ENCODE assay signal across 8 cellular contexts in genomic region chr17:83050651-83051422, GRCh38. TPM values are rescaled to one million over a fixed set of nuclear protein-coding genes. Genes with fewer than 3 reads are reported as not detected.
DNase-seq lines count a peak whose midpoint lies in the region; ATAC-seq and TF ChIP-seq lines count a peak whose summit lies in the region.

No MANE protein-coding gene starts in this region.

- peak overlapping the region; percentile 85 for H3K9ac ChIP-seq in HUES64 (ENCODE audit: low read depth, low read length)

- POLR2A ChIA-PET in BJ (lab: Charles Lee) = no interaction called here

- H3K9me3 Mint-ChIP-seq in type B pancreatic cell = peaks cover 4% of the 10 kb centered on the region

- DNase-seq in BJ (ENCODE audit: low read depth) (no peak), body of pancreas (peak; percentile 64 to 74 (median 66)), lower lobe of right lung (no peak), type B pancreatic cell (ENCODE audit: extremely low spot score, unreplicated experiment) (no peak), superior temporal gyrus (ENCODE audit: extremely low spot score) (no peak)

- H3K27ac ChIP-seq in HUES64 (ENCODE audit: low read depth, low read length) = no peak overlapping the region
- peak overlapping the region; percentile 74 to 96 (median 89) for H3K27ac ChIP-seq in body of pancreas
- peak overlapping the region; percentile 87 for H3K27ac ChIP-seq in lower lobe of right lung

- H3K27ac Mint-ChIP-seq in type B pancreatic cell = peak overlapping the region; percentile 69

- H3K4me1 Mint-ChIP-seq in type B pancreatic cell (ENCODE audit: unreplicated experiment) = peaks cover 4% of the 10 kb centered on the region

- H3K4me3 ChIP-seq in BJ (ENCODE audit: low read depth, low read length) (peak overlapping the region; percentile 82), HUES64 (ENCODE audit: low read length) (peak overlapping the region; percentile 76), body of pancreas (peak overlapping the region; percentile 65 to 70), lower lobe of right lung (peak overlapping the region; percentile 78)

- H3K4me1 ChIP-seq in HUES64 (ENCODE audit: insufficient read depth, low read length) (peaks cover 3% of the 10 kb centered on the region; the same call in 1 of the 2 replicates), body of pancreas (peaks cover 18% of the 10 kb centered on the region), lower lobe of right lung (peaks cover 30% of the 10 kb centered on the region)

- ATAC-seq in body of pancreas (no peak), lower lobe of right lung (peak; percentile 12 to 36), GM18858 (IDR thresholded peaks at IDR 0.05; ENCODE audit: unreplicated experiment) (no peak), HG02870 (IDR thresholded peaks at IDR 0.05; ENCODE audit: unreplicated experiment) (no peak)

- peaks cover 3% of the 10 kb centered on the region for H3K27me3 Mint-ChIP-seq in type B pancreatic cell

- intact Hi-C loops in body of pancreas (cut with DNase I) = no loop called here
- intact Hi-C loops in lower lobe of right lung (cut with DNase I) = no loop called here

- no peak for TF ChIP-seq POLR2A in body of pancreas (IDR thresholded peaks at IDR 0.05)

- CTCF ChIA-PET in BJ (lab: Yijun Ruan, JAX) = no interaction called here

- H3K36me3 ChIP-seq in BJ (ENCODE audit: control insufficient read depth, insufficient read depth, low read length) (no peaks in the 10 kb centered on the region), HUES64 (ENCODE audit: insufficient read depth, low read length) (peaks cover 19% of the 10 kb centered on the region), body of pancreas (replicated peaks in 1 of 2; ENCODE audit: insufficient read depth in 1 of 2, low read depth in 2 of 2) (no peaks in the 10 kb centered on the region), lower lobe of right lung (no peaks in the 10 kb centered on the region)

- peak overlapping the region; percentile 88 for H3K4me3 Mint-ChIP-seq in type B pancreatic cell

- 0 out of 2 replicates have a peak, but pooled peaks cover 3% of the 10 kb centered on the region for H3K9me3 ChIP-seq in HUES64 (ENCODE audit: insufficient read depth, low read depth, low read length)
- H3K9me3 ChIP-seq in body of pancreas = no peaks in the 10 kb centered on the region
- H3K9me3 ChIP-seq in lower lobe of right lung = no peaks in the 10 kb centered on the region

- peaks cover 13% of the 10 kb centered on the region for H3K36me3 Mint-ChIP-seq in type B pancreatic cell

- 46% methylated on average over 57 of the region's 57 CpGs for WGBS in HUES64
- 14 to 22% methylated on average over 24 to 55 of the region's 57 CpGs for WGBS in body of pancreas, 2 donors

- H3K27me3 ChIP-seq in BJ (ENCODE audit: control insufficient read depth, insufficient read depth, low read length) (no peaks in the 10 kb centered on the region), HUES64 (ENCODE audit: insufficient read depth, low read length) (0 out of 2 replicates have a peak, but pooled peaks cover 3% of the 10 kb centered on the region), body of pancreas (no peaks in the 10 kb centered on the region), lower lobe of right lung (ENCODE audit: low read depth) (no peaks in the 10 kb centered on the region)

- TF ChIP-seq CTCF in BJ (IDR thresholded peaks at IDR 0.05; ENCODE audit: insufficient read depth, low read depth, low read length) = no peak
- TF ChIP-seq CTCF in body of pancreas (IDR thresholded peaks at IDR 0.05) = peak in 1 of 7 experiments; percentile 22
- no peak for TF ChIP-seq CTCF in lower lobe of right lung (IDR thresholded peaks at IDR 0.05)
- TF ChIP-seq CTCF in type B pancreatic cell (conservative IDR thresholded peaks at IDR 0.05) = no peak

RNA-seq across cellular contexts. Expression of gene METRNL, which starts 28.6 kb away (rescaled TPM):
- 31.2 and 63.2 TPM in 2 replicates for polyA plus RNA-seq in BJ (2011; rRNA removed)
- 24.7 and 26.0 TPM in 2 replicates for polyA minus RNA-seq in BJ (2011; rRNA and poly(A)+ RNA removed)
- polyA plus RNA-seq in HUES64 (2013, experiment 1 of 2) = 4.5 TPM
- 7.5 TPM for polyA plus RNA-seq in HUES64 (2013, experiment 2 of 2)
- total RNA-seq in body of pancreas (10 to 100 TPM; 21.3 to 26.4 TPM), lower lobe of right lung (59.8 TPM), type B pancreatic cell (ENCODE audit: low replicate concordance) (76.2 and 145 TPM in 2 replicates)

Comparison
In these comparisons a context has a peak if more than half of its experiments do, and no peak if none do; other contexts are left out.
1. DNase-seq: peak in body of pancreas (4 of 4); none in BJ (single experiment), lower lobe of right lung (single experiment), type B pancreatic cell (single experiment) and superior temporal gyrus (single experiment).
2. ATAC-seq: peak in lower lobe of right lung (2 of 2); none in body of pancreas (single experiment), GM18858 (single experiment) and HG02870 (single experiment).
3. Peak in every context shown above with its lines, with median percentiles within 50 percentile points of each other: H3K4me3 ChIP-seq.